Comparison of ENCODE assay signal across 8 cellular contexts in genomic region chr1:37945743-37946702, GRCh38. TPM values are rescaled to one million over a fixed set of nuclear protein-coding genes. Genes with fewer than 3 reads are reported as not detected.
A peak's percentile ranks its signal among the peaks of the same experiment; 100 is the strongest.
DNase-seq lines count a peak whose midpoint lies in the region; ATAC-seq and TF ChIP-seq lines count a peak whose summit lies in the region.

No MANE protein-coding gene starts in this region.

- no peaks in the 10 kb centered on the region for H3K9me3 ChIP-seq in CD8-positive, alpha-beta T cell (ENCODE audit: low read length)
- H3K9me3 ChIP-seq in neuron (ENCODE audit: low read length) = no peaks in the 10 kb centered on the region

- peak overlapping the region; percentile 74 for H2AFZ ChIP-seq in neuron (ENCODE audit: low read depth, low read length)

- no peak for TF ChIP-seq CTCF in CD8-positive, alpha-beta T cell (IDR thresholded peaks at IDR 0.05)
- TF ChIP-seq CTCF in HFFc6 (IDR thresholded peaks at IDR 0.05) = no peak
- TF ChIP-seq CTCF in activated CD8-positive, alpha-beta T cell treated with anti-CD3 and anti-CD28 coated beads for 36 hours (IDR thresholded peaks at IDR 0.05) = no peak

- intact Hi-C loops in CD8-positive, alpha-beta T cell (cut with DNase I, micrococcal nuclease) = no loop called here
- intact Hi-C loops in activated CD8-positive, alpha-beta T cell treated with anti-CD3 and anti-CD28 coated beads for 36 hours (cut with micrococcal nuclease) = no loop called here

- no peak for ATAC-seq in CD8-positive, alpha-beta T cell
- ATAC-seq in activated CD8-positive, alpha-beta T cell treated with anti-CD3 and anti-CD28 coated beads for 36 hours = no peak
- no peak for ATAC-seq in GM18873 (IDR thresholded peaks at IDR 0.05; ENCODE audit: low FRiP score, unreplicated experiment)
- ATAC-seq in GM18868 (IDR thresholded peaks at IDR 0.05; ENCODE audit: unreplicated experiment) = no peak

- peaks cover 11% of the 10 kb centered on the region for H3K36me3 Mint-ChIP-seq in CD8-positive, alpha-beta T cell
- H3K36me3 Mint-ChIP-seq in HFFc6 (ENCODE audit: low read depth) = peaks cover 1% of the 10 kb centered on the region; the same call in 1 of the 2 replicates
- H3K36me3 Mint-ChIP-seq in activated CD8-positive, alpha-beta T cell treated with anti-CD3 and anti-CD28 coated beads for 36 hours (ENCODE audit: low read depth) = peaks cover 2% of the 10 kb centered on the region

- H3K27me3 ChIP-seq in CD8-positive, alpha-beta T cell (ENCODE audit: insufficient read depth, low read length) = no peaks in the 10 kb centered on the region
- no peaks in the 10 kb centered on the region for H3K27me3 ChIP-seq in neuron (ENCODE audit: insufficient read depth, low read length)

- H3K27me3 Mint-ChIP-seq in CD8-positive, alpha-beta T cell (ENCODE audit: low read depth) = no peaks in the 10 kb centered on the region
- no peaks in the 10 kb centered on the region; the same call in 1 of the 2 replicates for H3K27me3 Mint-ChIP-seq in HFFc6 (ENCODE audit: insufficient read depth)
- H3K27me3 Mint-ChIP-seq in activated CD8-positive, alpha-beta T cell treated with anti-CD3 and anti-CD28 coated beads for 36 hours = no peaks in the 10 kb centered on the region

- no peaks in the 10 kb centered on the region for H3K36me3 ChIP-seq in CD8-positive, alpha-beta T cell (ENCODE audit: insufficient read depth, low read length)
- H3K36me3 ChIP-seq in neuron (ENCODE audit: insufficient read depth, low read length) = peaks cover 3% of the 10 kb centered on the region

- H3K27ac Mint-ChIP-seq in CD8-positive, alpha-beta T cell = peak overlapping the region; percentile 92
- peak overlapping the region; percentile 96 for H3K27ac Mint-ChIP-seq in HFFc6
- peak overlapping the region; percentile 98 for H3K27ac Mint-ChIP-seq in activated CD8-positive, alpha-beta T cell treated with anti-CD3 and anti-CD28 coated beads for 36 hours

- DNase-seq in CD8-positive, alpha-beta T cell = no peak
- DNase-seq in HFFc6 (peak; percentile 47), globus pallidus (ENCODE audit: low spot score) (peak; percentile 26), DMS 273 (lab: John Stamatoyannopoulos, UW; ENCODE audit: unreplicated experiment) (no peak)
- DNase-seq in activated CD8-positive, alpha-beta T cell treated with anti-CD3 and anti-CD28 coated beads for 36 hours = no peak

- CTCF ChIA-PET in CD8-positive, alpha-beta T cell (lab: Charles Lee) = interaction anchor here (1.1 to 1.5 kb wide), 2 partner anchors 23 to 54 kb away, joined by 3 to 4 read pairs; no protein-coding TSS in a partner anchor
- CTCF ChIA-PET in activated CD8-positive, alpha-beta T cell treated with anti-CD3 and anti-CD28 coated beads for 36 hours (lab: Charles Lee) = interaction anchor here (1.0 to 1.1 kb wide), 2 partner anchors 9 to 86 kb away, joined by 3 read pairs; no protein-coding TSS in a partner anchor

- peaks cover 18% of the 10 kb centered on the region for H3K4me1 Mint-ChIP-seq in CD8-positive, alpha-beta T cell (ENCODE audit: low read depth)
- H3K4me1 Mint-ChIP-seq in HFFc6 (ENCODE audit: low read depth) = peaks cover 46% of the 10 kb centered on the region
- H3K4me1 Mint-ChIP-seq in activated CD8-positive, alpha-beta T cell treated with anti-CD3 and anti-CD28 coated beads for 36 hours (ENCODE audit: low read depth) = peaks cover 19% of the 10 kb centered on the region

- POLR2A ChIA-PET in CD8-positive, alpha-beta T cell (lab: Charles Lee) = no interaction called here
- POLR2A ChIA-PET in activated CD8-positive, alpha-beta T cell treated with anti-CD3 and anti-CD28 coated beads for 36 hours (lab: Charles Lee) = interaction anchor here (0.8 kb wide), 1 partner anchor 15 kb away, joined by 3 read pairs; no protein-coding TSS in a partner anchor

- no peaks in the 10 kb centered on the region for H3K9me3 Mint-ChIP-seq in CD8-positive, alpha-beta T cell
- H3K9me3 Mint-ChIP-seq in HFFc6 = no peaks in the 10 kb centered on the region
- no peaks in the 10 kb centered on the region for H3K9me3 Mint-ChIP-seq in activated CD8-positive, alpha-beta T cell treated with anti-CD3 and anti-CD28 coated beads for 36 hours

- H3K4me3 Mint-ChIP-seq in CD8-positive, alpha-beta T cell = peak overlapping the region; percentile 88
- H3K4me3 Mint-ChIP-seq in HFFc6 = peak overlapping the region; percentile 95
- peak overlapping the region; percentile 82 for H3K4me3 Mint-ChIP-seq in activated CD8-positive, alpha-beta T cell treated with anti-CD3 and anti-CD28 coated beads for 36 hours

- peak overlapping the region; percentile 64 for H3K4me3 ChIP-seq in CD8-positive, alpha-beta T cell (ENCODE audit: low read depth, low read length)
- H3K4me3 ChIP-seq in neuron (ENCODE audit: low read length) = peak overlapping the region; percentile 76

- peaks cover 17% of the 10 kb centered on the region for H3K4me1 ChIP-seq in CD8-positive, alpha-beta T cell (ENCODE audit: insufficient read depth, low read length)
- H3K4me1 ChIP-seq in neuron (ENCODE audit: insufficient read depth, low read length) = peaks cover 6% of the 10 kb centered on the region

- peak overlapping the region; percentile 14 for H3K27ac ChIP-seq in CD8-positive, alpha-beta T cell (ENCODE audit: low read depth, low read length)

RNA-seq across cellular contexts. Expression of gene INPP5B, which starts 0.8 kb away (rescaled TPM):
- 10 to 100 TPM; 11.2 to 12.7 TPM for total RNA-seq in CD8-positive, alpha-beta T cell
- 10 to 100 TPM in 4 of 6 experiments, 1 to 10 TPM in 2; 9.6 to 16.0 (median 12.7) TPM for total RNA-seq in HFFc6 (2021; fragmentation: NEBNext Ultra II Directional; extraction: Animal tissue kit (Norgen Biotek cat#: 25700))
- 10 to 100 TPM; 27.7 to 29.1 TPM for total RNA-seq in activated CD8-positive, alpha-beta T cell treated with anti-CD3 and anti-CD28 coated beads for 36 hours

RNA-seq across cellular contexts. Expression of gene SF3A3, which starts 43.8 kb away (rescaled TPM):
- total RNA-seq in CD8-positive, alpha-beta T cell = 10 to 100 TPM; 41.7 to 42.6 TPM
- 10 to 100 TPM; 71.6 to 91.6 (median 81.3) TPM for total RNA-seq in HFFc6 (2021; fragmentation: NEBNext Ultra II Directional; extraction: Animal tissue kit (Norgen Biotek cat#: 25700))
- total RNA-seq in activated CD8-positive, alpha-beta T cell treated with anti-CD3 and anti-CD28 coated beads for 36 hours = 10 to 100 TPM; 94.9 to 96.7 TPM

RNA-seq across cellular contexts. Expression of gene FHL3, which starts 59.3 kb away (rescaled TPM):
- total RNA-seq in CD8-positive, alpha-beta T cell = 1 to 10 TPM; 5.6 to 5.9 TPM
- 10 to 100 TPM; 29.4 to 40.9 (median 33.2) TPM for total RNA-seq in HFFc6 (2021; fragmentation: NEBNext Ultra II Directional; extraction: Animal tissue kit (Norgen Biotek cat#: 25700))
- 10 to 100 TPM; 26.6 to 26.7 TPM for total RNA-seq in activated CD8-positive, alpha-beta T cell treated with anti-CD3 and anti-CD28 coated beads for 36 hours

Comparison
In these comparisons a context has a peak if more than half of its experiments do, and no peak if none do; other contexts are left out.
1. DNase-seq: peak in HFFc6 (single experiment) and globus pallidus (single experiment); none in CD8-positive, alpha-beta T cell (0 of 7), activated CD8-positive, alpha-beta T cell treated with anti-CD3 and anti-CD28 coated beads for 36 hours (single experiment) and DMS 273 (single experiment).
2. RNA of gene FHL3, which starts 59.3 kb away (total RNA-seq): 29.4 to 40.9 TPM in HFFc6 and 26.6 to 26.7 TPM in activated CD8-positive, alpha-beta T cell treated with anti-CD3 and anti-CD28 coated beads for 36 hours; 5.6 to 5.9 TPM in CD8-positive, alpha-beta T cell; every median in the first group is over 4 times any median in the second.
3. Peak in every context shown above with its lines, with median percentiles within 50 percentile points of each other: H3K27ac Mint-ChIP-seq and H3K4me3 Mint-ChIP-seq.